4 cellular contexts compared by ENCODE assay signal in genomic region chr16:8667492-8667891, GRCh38.
TF ChIP-seq lines count a peak whose summit lies in the region.

No MANE protein-coding gene starts in this region.

TF ChIP-seq in A549, 52 proteins besides CTCF, POLR2A, EP300 and RAD21:
- TF ChIP-seq, protein P1, sequence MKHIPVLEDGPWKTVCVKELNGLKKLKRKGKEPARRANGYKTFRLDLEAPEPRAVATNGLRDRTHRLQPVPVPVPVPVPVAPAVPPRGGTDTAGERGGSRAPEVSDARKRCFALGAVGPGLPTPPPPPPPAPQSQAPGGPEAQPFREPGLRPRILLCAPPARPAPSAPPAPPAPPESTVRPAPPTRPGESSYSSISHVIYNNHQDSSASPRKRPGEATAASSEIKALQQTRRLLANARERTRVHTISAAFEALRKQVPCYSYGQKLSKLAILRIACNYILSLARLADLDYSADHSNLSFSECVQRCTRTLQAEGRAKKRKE (CRISPR knock-in tag; IDR thresholded peaks at IDR 0.05; ENCODE audit: low read depth) = no peak
- no peak for TF ChIP-seq HDAC2 (IDR thresholded peaks at IDR 0.05)
- TF ChIP-seq, protein P2, sequence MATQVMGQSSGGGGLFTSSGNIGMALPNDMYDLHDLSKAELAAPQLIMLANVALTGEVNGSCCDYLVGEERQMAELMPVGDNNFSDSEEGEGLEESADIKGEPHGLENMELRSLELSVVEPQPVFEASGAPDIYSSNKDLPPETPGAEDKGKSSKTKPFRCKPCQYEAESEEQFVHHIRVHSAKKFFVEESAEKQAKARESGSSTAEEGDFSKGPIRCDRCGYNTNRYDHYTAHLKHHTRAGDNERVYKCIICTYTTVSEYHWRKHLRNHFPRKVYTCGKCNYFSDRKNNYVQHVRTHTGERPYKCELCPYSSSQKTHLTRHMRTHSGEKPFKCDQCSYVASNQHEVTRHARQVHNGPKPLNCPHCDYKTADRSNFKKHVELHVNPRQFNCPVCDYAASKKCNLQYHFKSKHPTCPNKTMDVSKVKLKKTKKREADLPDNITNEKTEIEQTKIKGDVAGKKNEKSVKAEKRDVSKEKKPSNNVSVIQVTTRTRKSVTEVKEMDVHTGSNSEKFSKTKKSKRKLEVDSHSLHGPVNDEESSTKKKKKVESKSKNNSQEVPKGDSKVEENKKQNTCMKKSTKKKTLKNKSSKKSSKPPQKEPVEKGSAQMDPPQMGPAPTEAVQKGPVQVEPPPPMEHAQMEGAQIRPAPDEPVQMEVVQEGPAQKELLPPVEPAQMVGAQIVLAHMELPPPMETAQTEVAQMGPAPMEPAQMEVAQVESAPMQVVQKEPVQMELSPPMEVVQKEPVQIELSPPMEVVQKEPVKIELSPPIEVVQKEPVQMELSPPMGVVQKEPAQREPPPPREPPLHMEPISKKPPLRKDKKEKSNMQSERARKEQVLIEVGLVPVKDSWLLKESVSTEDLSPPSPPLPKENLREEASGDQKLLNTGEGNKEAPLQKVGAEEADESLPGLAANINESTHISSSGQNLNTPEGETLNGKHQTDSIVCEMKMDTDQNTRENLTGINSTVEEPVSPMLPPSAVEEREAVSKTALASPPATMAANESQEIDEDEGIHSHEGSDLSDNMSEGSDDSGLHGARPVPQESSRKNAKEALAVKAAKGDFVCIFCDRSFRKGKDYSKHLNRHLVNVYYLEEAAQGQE (IDR thresholded peaks at IDR 0.05) = peak; percentile 73; the same call in 1 of the 2 replicates

TF ChIP-seq in HCT116, 20 proteins besides CTCF, POLR2A, EP300 and RAD21:
- TF ChIP-seq MAX (IDR thresholded peaks at IDR 0.05) = no peak
- TF ChIP-seq TCF7L2 (IDR thresholded peaks at IDR 0.05; ENCODE audit: borderline replicate concordance, extremely low read depth, insufficient read depth, insufficient read length) = no peak
- TF ChIP-seq, protein P2 (IDR thresholded peaks at IDR 0.05; ENCODE audit: low read depth) = peak; percentile 35

TF ChIP-seq in GM12878, 131 proteins besides CTCF, POLR2A, EP300 and RAD21:
- TF ChIP-seq, protein P2 (IDR thresholded peaks at IDR 0.05; ENCODE audit: low read depth, low read length) = peak; percentile 66
- TF ChIP-seq NRF1 (conservative IDR thresholded peaks at IDR 0.05; ENCODE audit: low read depth, low read length) = no peak
TF ChIP-seq in GM12878: peak in this region for 1.

TF ChIP-seq in neural cell, 6 proteins besides CTCF, POLR2A, EP300 and RAD21:
- no peak for TF ChIP-seq POLR2AphosphoS5 (IDR thresholded peaks at IDR 0.05)
- no peak for TF ChIP-seq SMC3 (conservative IDR thresholded peaks at IDR 0.05; ENCODE audit: poor library complexity)
- no peak for TF ChIP-seq TAF1 (IDR thresholded peaks at IDR 0.05; ENCODE audit: low read depth)
- TF ChIP-seq, protein P2 (IDR thresholded peaks at IDR 0.05; ENCODE audit: borderline replicate concordance) = no peak
- TF ChIP-seq MXI1 (conservative IDR thresholded peaks at IDR 0.05; ENCODE audit: poor library complexity, severe bottlenecking) = no peak
- TF ChIP-seq EZH2 (IDR thresholded peaks at IDR 0.05; ENCODE audit: borderline replicate concordance, insufficient read depth, low read length, poor library complexity, severe bottlenecking) = no peak
